Comparison of ENCODE assay signal across 8 cellular contexts in the genomic region with DNA sequence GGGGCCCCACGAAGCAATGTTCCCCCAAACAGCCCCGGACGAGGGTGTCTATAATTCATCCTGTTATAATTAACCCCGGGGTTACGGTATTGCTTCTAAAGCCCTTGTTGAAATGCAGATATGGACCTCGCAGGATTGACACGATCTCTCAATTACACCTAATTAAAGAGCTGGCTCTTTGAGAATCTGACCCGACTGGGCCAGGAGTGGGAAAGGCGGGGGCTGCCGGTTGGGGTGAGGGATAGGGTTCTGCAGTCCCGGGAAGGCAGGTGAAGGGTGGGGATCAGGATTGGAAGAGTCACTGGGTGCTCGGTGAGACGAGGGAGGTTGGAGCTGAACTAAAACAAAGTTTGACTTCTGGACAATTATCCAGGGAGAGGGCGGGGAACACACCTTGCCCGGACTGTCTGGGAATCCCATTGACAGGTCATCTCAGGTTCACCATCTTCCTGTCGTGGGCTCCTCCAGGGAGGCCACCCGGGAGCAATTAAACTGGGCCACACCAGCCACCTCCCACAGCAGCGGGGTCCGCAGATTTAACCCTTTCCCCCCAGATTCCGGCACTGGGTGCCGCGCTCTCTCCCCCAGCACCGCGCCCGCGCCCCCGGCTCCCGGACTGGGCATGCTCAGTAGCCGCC. TPM values are rescaled to one million over a fixed set of nuclear protein-coding genes. Genes with fewer than 3 reads are reported as not detected.
DNase-seq lines count a peak whose midpoint lies in the region; ATAC-seq and TF ChIP-seq lines count a peak whose summit lies in the region.

No MANE protein-coding gene starts in this region.

- peaks cover 0 to 5% (median 3%) of the 10 kb centered on the region in 3 donors for H3K27me3 ChIP-seq in psoas muscle (ENCODE audit: insufficient read depth in 3 of 3, low read length in 2 of 3)

- peak overlapping the region; percentile 60 for H3K4me3 ChIP-seq in fibroblast of pulmonary artery (replicated peaks; ENCODE audit: low read depth, low read length)
- peak overlapping the region; percentile 89 for H3K4me3 ChIP-seq in psoas muscle

- TF ChIP-seq CTCF in fibroblast of pulmonary artery (IDR thresholded peaks at IDR 0.05; ENCODE audit: low read length, missing control alignments) (no peak), psoas muscle (IDR thresholded peaks at IDR 0.05) (no peak)

- intact Hi-C loops in psoas muscle (cut with DNase I) = no loop called here

- H3K9me3 ChIP-seq in psoas muscle = no peaks in the 10 kb centered on the region

- WGBS in psoas muscle, 3 donors = 0 to 1% (median 1%) methylated on average over 25 to 29 of the region's 29 CpGs

- no peaks in the 10 kb centered on the region for H3K4me1 ChIP-seq in psoas muscle

- peak; percentile 8 for DNase-seq in NCI-H2171 treated with DMSO at 0.1 percent for 48 hours (lab: John Stamatoyannopoulos, UW)
- DNase-seq in NCI-H2171 (lab: John Stamatoyannopoulos, UW) = no peak
- no peak for DNase-seq in fibroblast of pulmonary artery (ENCODE audit: low read depth)
- DNase-seq in psoas muscle = no peak
- no peak for DNase-seq in kidney tubule cell (ENCODE audit: low spot score)
- no peak for DNase-seq in NCI-H774 (lab: John Stamatoyannopoulos, UW)
- no peak for DNase-seq in NK-92 treated with Interleukin-12 subunit alpha and Interleukin-12 subunit beta, amount 100 ng/mL, for 24 hours (lab: John Stamatoyannopoulos, UW)

- no peaks in the 10 kb centered on the region for H3K36me3 ChIP-seq in psoas muscle (ENCODE audit: insufficient read depth in 1 of 2, low read depth in 1 of 2)

- ATAC-seq in SK-N-SH treated with all-trans-retinoic acid at 6 μM for 48 hours = peak; percentile 6
- ATAC-seq in psoas muscle = peak; percentile 14 to 35 (median 26)

- no peak overlapping the region for H3K27ac ChIP-seq in psoas muscle

TF ChIP-seq in SK-N-SH treated with all-trans-retinoic acid at 6 μM for 48 hours, 23 proteins besides CTCF, POLR2A, EP300 and RAD21:
- TF ChIP-seq ZNF8 (CRISPR knock-in tag; IDR thresholded peaks at IDR 0.05) (no peak), ZNF70 (CRISPR knock-in tag; IDR thresholded peaks at IDR 0.05) (peak; percentile 70)

RNA-seq across cellular contexts. Expression of a gene that starts 0.4 kb away (rescaled TPM):
- total RNA-seq in psoas muscle = 1 to 10 TPM in 3 of 4 donors, under 1 TPM in 1; 0.90 to 4.7 (median 2.0) TPM
- polyA plus RNA-seq in psoas muscle = 1 to 10 TPM in 2 of 3 donors, under 1 TPM in 1; 0.17 to 2.4 (median 1.4) TPM

RNA-seq across cellular contexts. Expression of a gene that starts 25.0 kb away (rescaled TPM):
- 10 to 100 TPM in 1 of 4 donors, 1 to 10 TPM in 3; 6.8 to 11.6 (median 8.1) TPM for total RNA-seq in psoas muscle
- polyA plus RNA-seq in psoas muscle = 10 to 100 TPM in 1 of 3 donors, 1 to 10 TPM in 2; 4.2 to 23.8 (median 4.7) TPM
